In the genomic region with DNA sequence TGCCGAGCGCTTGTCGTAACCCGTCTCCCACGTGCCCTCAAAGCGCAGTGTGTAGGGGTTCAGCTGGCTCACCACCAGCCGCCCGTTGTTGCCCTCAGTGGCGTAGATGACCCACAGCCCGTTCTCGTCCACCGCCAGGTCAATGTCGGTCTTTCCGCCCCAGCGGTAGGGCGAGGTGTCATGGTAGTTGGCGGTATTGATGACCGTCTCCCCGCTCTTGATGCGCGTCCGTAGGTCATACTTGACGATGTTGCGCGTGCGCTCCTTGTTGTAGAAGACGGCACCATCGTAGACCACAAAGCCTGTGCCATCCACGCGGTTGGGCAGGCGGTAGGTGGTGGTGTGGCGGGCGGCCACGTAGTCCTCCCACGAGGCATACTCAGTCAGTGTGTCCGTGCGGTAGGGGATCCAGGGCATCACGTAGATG, we compare ENCODE assay signal across 1 cellular context.
TF ChIP-seq lines count a peak whose summit lies in the region.

No MANE protein-coding gene starts in this region.

TF ChIP-seq in SK-N-SH treated with all-trans-retinoic acid at 6 μM for 48 hours, 23 proteins besides CTCF, POLR2A, EP300 and RAD21 (continued from another document):
- TF ChIP-seq, protein P1, sequence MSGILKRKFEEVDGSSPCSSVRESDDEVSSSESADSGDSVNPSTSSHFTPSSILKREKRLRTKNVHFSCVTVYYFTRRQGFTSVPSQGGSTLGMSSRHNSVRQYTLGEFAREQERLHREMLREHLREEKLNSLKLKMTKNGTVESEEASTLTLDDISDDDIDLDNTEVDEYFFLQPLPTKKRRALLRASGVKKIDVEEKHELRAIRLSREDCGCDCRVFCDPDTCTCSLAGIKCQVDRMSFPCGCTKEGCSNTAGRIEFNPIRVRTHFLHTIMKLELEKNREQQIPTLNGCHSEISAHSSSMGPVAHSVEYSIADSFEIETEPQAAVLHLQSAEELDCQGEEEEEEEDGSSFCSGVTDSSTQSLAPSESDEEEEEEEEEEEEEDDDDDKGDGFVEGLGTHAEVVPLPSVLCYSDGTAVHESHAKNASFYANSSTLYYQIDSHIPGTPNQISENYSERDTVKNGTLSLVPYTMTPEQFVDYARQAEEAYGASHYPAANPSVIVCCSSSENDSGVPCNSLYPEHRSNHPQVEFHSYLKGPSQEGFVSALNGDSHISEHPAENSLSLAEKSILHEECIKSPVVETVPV (CRISPR knock-in tag; IDR thresholded peaks at IDR 0.05), result no peak
- no peak for TF ChIP-seq ZC3H10 (CRISPR knock-in tag; IDR thresholded peaks at IDR 0.05)
- TF ChIP-seq, protein P2, sequence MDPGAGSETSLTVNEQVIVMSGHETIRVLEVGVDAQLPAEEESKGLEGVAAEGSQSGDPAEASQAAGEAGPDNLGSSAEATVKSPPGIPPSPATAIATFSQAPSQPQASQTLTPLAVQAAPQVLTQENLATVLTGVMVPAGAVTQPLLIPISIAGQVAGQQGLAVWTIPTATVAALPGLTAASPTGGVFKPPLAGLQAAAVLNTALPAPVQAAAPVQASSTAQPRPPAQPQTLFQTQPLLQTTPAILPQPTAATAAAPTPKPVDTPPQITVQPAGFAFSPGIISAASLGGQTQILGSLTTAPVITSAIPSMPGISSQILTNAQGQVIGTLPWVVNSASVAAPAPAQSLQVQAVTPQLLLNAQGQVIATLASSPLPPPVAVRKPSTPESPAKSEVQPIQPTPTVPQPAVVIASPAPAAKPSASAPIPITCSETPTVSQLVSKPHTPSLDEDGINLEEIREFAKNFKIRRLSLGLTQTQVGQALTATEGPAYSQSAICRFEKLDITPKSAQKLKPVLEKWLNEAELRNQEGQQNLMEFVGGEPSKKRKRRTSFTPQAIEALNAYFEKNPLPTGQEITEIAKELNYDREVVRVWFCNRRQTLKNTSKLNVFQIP (CRISPR knock-in tag; IDR thresholded peaks at IDR 0.05; ENCODE audit: borderline replicate concordance, low read depth), result no peak
- no peak for TF ChIP-seq PPARA (CRISPR knock-in tag; IDR thresholded peaks at IDR 0.05; ENCODE audit: borderline replicate concordance)
- TF ChIP-seq RARB (CRISPR knock-in tag; IDR thresholded peaks at IDR 0.05), result no peak
- TF ChIP-seq GLIS3 (CRISPR knock-in tag; IDR thresholded peaks at IDR 0.05), result no peak
- TF ChIP-seq ZFP30 (CRISPR knock-in tag; IDR thresholded peaks at IDR 0.05), result no peak
- no peak for TF ChIP-seq ARNTL (CRISPR knock-in tag; IDR thresholded peaks at IDR 0.05; ENCODE audit: borderline replicate concordance, low read depth)
- TF ChIP-seq OSR1 (CRISPR knock-in tag; IDR thresholded peaks at IDR 0.05), result no peak
- TF ChIP-seq ESRRG (CRISPR knock-in tag; IDR thresholded peaks at IDR 0.05), result no peak
